ENCODE assay signal across 10 cellular contexts in the genomic region with DNA sequence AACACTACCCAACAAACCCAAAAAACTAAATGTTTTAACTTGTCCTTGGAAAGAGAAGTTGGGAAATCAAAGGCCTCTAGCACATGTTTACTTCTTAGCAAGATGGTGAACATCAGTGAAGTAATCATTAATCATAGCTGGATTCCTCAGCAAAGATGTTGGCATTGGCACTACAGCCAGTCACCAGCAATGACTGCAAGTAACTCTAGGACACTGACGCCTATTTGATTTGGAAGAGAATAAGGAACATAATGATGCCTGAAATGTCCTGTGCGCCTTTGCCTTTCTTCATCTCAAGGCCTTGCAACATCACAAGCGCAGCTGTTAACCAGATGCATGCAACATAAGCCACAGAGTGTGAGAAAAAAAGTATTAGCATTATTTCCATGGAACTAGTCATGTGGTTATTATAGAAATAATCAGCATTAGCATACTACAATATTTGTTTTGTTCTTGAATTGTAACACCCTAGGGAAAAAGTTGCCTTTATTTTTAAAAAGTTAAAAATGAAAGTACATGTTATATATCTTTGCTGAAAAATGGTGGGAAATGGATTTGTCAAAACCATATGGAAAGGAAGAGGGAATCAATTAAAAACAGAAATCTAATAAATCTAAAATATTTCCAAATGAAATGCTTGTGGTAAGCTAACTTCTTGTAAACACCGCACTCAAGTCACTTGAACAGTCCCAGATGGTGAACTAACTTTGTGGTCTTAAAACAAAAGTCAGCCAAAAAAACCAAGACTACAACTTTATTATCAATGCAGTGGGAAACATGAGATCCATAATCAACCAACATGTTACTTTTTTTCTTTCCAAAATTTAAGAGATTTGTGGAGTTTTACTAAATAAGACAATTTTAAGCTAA. TPM values are rescaled to one million over a fixed set of nuclear protein-coding genes. Genes with fewer than 3 reads are reported as not detected.
DNase-seq lines count a peak whose midpoint lies in the region; ATAC-seq and TF ChIP-seq lines count a peak whose summit lies in the region.
"Had no signal": no experiment of that assay in that cellular context is flagged by ENCODE, and none has a peak within 500 bp of the region (broad histone marks: within the 10 kb centered on the region; RNA-seq: fewer than 3 reads in every experiment).

No MANE protein-coding gene starts in this region.

- no peaks in the 10 kb centered on the region for H3K9me3 Mint-ChIP-seq in activated naive CD8-positive, alpha-beta T cell treated with anti-CD3 and anti-CD28 coated beads, Interleukin-2, amount 50 U/mL, for 24 hours

- POLR2A ChIA-PET in PC-3 (lab: Charles Lee; ENCODE audit: unreplicated experiment): interaction anchor here (0.5 to 0.7 kb wide), 2 partner anchors 11 to 102 kb away, joined by 3 to 13 read pairs; no protein-coding TSS in a partner anchor

- no peaks in the 10 kb centered on the region for H4K20me1 ChIP-seq in PC-3 (ENCODE audit: low read length)

- DNase-seq in Ammon's horn (ENCODE audit: low spot score) (peak; percentile 10), PC-3 (peak; percentile 85), fibroblast of mammary gland (ENCODE audit: low read depth) (peak; percentile 100), ovary (peak; percentile 39 to 82 (median 58)), dermis blood vessel endothelial cell (no peak)
- DNase-seq in activated naive CD8-positive, alpha-beta T cell treated with anti-CD3 and anti-CD28 coated beads, Interleukin-2, amount 50 U/mL, for 24 hours: no peak
- no peak for DNase-seq in effector memory CD4-positive, alpha-beta T cell
- DNase-seq: H9, NCI-H1436 treated with DMSO at 0.1 percent for 48 hours had no signal

- no peaks in the 10 kb centered on the region for H3K9me3 ChIP-seq in PC-3 (ENCODE audit: low read length)
- no peaks in the 10 kb centered on the region for H3K9me3 ChIP-seq in ovary
- no peaks in the 10 kb centered on the region for H3K9me3 ChIP-seq in effector memory CD4-positive, alpha-beta T cell (ENCODE audit: control insufficient read depth, low read length)

- peaks cover 26% of the 10 kb centered on the region for H3K36me3 Mint-ChIP-seq in activated naive CD8-positive, alpha-beta T cell treated with anti-CD3 and anti-CD28 coated beads, Interleukin-2, amount 50 U/mL, for 24 hours (ENCODE audit: low read depth)

- H3K27me3 Mint-ChIP-seq in activated naive CD8-positive, alpha-beta T cell treated with anti-CD3 and anti-CD28 coated beads, Interleukin-2, amount 50 U/mL, for 24 hours: no peaks in the 10 kb centered on the region

- TF ChIP-seq EP300 in ovary (IDR thresholded peaks at IDR 0.05): peak; percentile 97

- no peak for TF ChIP-seq CTCF in PC-3 (conservative IDR thresholded peaks at IDR 0.05; ENCODE audit: low read depth, low read length)
- no peak for TF ChIP-seq CTCF in fibroblast of mammary gland (conservative IDR thresholded peaks at IDR 0.05; ENCODE audit: control insufficient read depth, insufficient read depth, low read depth, low read length)
- TF ChIP-seq CTCF in ovary (IDR thresholded peaks at IDR 0.05): no peak

- no peak overlapping the region for H3K4me3 Mint-ChIP-seq in activated naive CD8-positive, alpha-beta T cell treated with anti-CD3 and anti-CD28 coated beads, Interleukin-2, amount 50 U/mL, for 24 hours
- H3K4me3 Mint-ChIP-seq: H9 had no signal

- H3K4me3 ChIP-seq in PC-3 (ENCODE audit: low read length) (no peak overlapping the region), fibroblast of mammary gland (ENCODE audit: control insufficient read depth, low read depth, low read length) (no peak overlapping the region), ovary (no peak overlapping the region)
- H3K4me3 ChIP-seq in effector memory CD4-positive, alpha-beta T cell (ENCODE audit: insufficient read depth, low read depth, low read length, poor library complexity, severe bottlenecking): no peak overlapping the region

- H3K27ac ChIP-seq in PC-3 (ENCODE audit: low read length): peak overlapping the region; percentile 41
- peak overlapping the region in 1 of 2 donors; percentile 75 for H3K27ac ChIP-seq in ovary
- H3K27ac ChIP-seq in effector memory CD4-positive, alpha-beta T cell (ENCODE audit: insufficient read depth, low read length, poor library complexity, severe bottlenecking): no peak overlapping the region

- CTCF ChIA-PET in PC-3 (lab: Charles Lee): interaction anchor here (0.6 kb wide), 1 partner anchor 300 kb away, joined by 3 read pairs; no protein-coding TSS in a partner anchor

- H3K36me3 ChIP-seq in PC-3 (ENCODE audit: low read depth, low read length) (no peaks in the 10 kb centered on the region; the same call in 1 of the 2 replicates), ovary (no peaks in the 10 kb centered on the region)
- peaks cover 14% of the 10 kb centered on the region for H3K36me3 ChIP-seq in effector memory CD4-positive, alpha-beta T cell (ENCODE audit: control insufficient read depth, insufficient read depth, low read length)

- peak; percentile 80 for ATAC-seq in PC-3
- no peak for ATAC-seq in HG02588 (IDR thresholded peaks at IDR 0.05; ENCODE audit: unreplicated experiment)
- ATAC-seq in activated naive CD8-positive, alpha-beta T cell treated with anti-CD3 and anti-CD28 coated beads, Interleukin-2, amount 50 U/mL, for 24 hours: no peak

- H3K9me2 ChIP-seq in PC-3 (replicated peaks; ENCODE audit: low read length): no peaks in the 10 kb centered on the region

- H3K4me1 Mint-ChIP-seq in activated naive CD8-positive, alpha-beta T cell treated with anti-CD3 and anti-CD28 coated beads, Interleukin-2, amount 50 U/mL, for 24 hours: peaks cover 16% of the 10 kb centered on the region
- H3K4me1 Mint-ChIP-seq: H9 had no signal

- no peaks in the 10 kb centered on the region for H3K27me3 ChIP-seq in PC-3 (ENCODE audit: low read length)
- no peaks in the 10 kb centered on the region for H3K27me3 ChIP-seq in ovary
- no peaks in the 10 kb centered on the region for H3K27me3 ChIP-seq in effector memory CD4-positive, alpha-beta T cell (replicated peaks; ENCODE audit: control insufficient read depth, insufficient read depth, low read length, poor library complexity, severe bottlenecking)

- peak overlapping the region; percentile 13; the same call in 1 of the 2 replicates for H3K4me2 ChIP-seq in PC-3 (ENCODE audit: low read length)

- H3F3A ChIP-seq in PC-3 (ENCODE audit: low read length, unreplicated experiment): no peaks in the 10 kb centered on the region

- H3K4me1 ChIP-seq in PC-3 (ENCODE audit: insufficient read depth, low read length): peaks cover 25% of the 10 kb centered on the region
- H3K4me1 ChIP-seq in ovary (ENCODE audit: insufficient read depth): peaks cover 8% of the 10 kb centered on the region
- H3K4me1 ChIP-seq in effector memory CD4-positive, alpha-beta T cell (ENCODE audit: control insufficient read depth, insufficient read depth, low read length, poor library complexity, severe bottlenecking): no peaks in the 10 kb centered on the region

- WGBS in ovary, 3 donors: 17 to 26% (median 18%) methylated on average over 4 of the region's 4 CpGs

- no peak overlapping the region for H3K27ac Mint-ChIP-seq in activated naive CD8-positive, alpha-beta T cell treated with anti-CD3 and anti-CD28 coated beads, Interleukin-2, amount 50 U/mL, for 24 hours

- no peak overlapping the region for H3K9ac ChIP-seq in PC-3 (ENCODE audit: low read length)

- no peaks in the 10 kb centered on the region for H3K79me2 ChIP-seq in PC-3 (ENCODE audit: low read length)

- no peak for TF ChIP-seq POLR2A in ovary (IDR thresholded peaks at IDR 0.05)

- peak overlapping the region; percentile 39; the same call in 1 of the 2 replicates for H2AFZ ChIP-seq in PC-3 (ENCODE audit: low read length)

- BruUV-seq in PC-3 (replicated peaks; lab: Mats Ljungman, UMichigan): no TSS peak

- intact Hi-C loops in PC-3 (cut with micrococcal nuclease) (loop anchor here (10.0 kb wide), 1 partner anchor 405 kb away; no protein-coding TSS in a partner anchor), ovary (cut with DNase I) (loop anchor here in 1 of 4 donors (5.0 to 10.0 kb wide), 3 partner anchors 55 to 713 kb away; a partner anchor contains a TSS)

RNA-seq across cellular contexts. Expression of a gene that starts 55.6 kb away (rescaled TPM):
- total RNA-seq in PC-3 (2014; rRNA removed) (33.6 and 43.1 TPM in 2 replicates), ovary (10 to 100 TPM; 24.8 to 46.8 (median 31.6) TPM), dermis blood vessel endothelial cell (25.0 and 26.9 TPM in 2 replicates)
- 10 to 100 TPM; 14.0 to 20.5 TPM for polyA plus RNA-seq in ovary

Comparison
In these comparisons a context has a peak if more than half of its experiments do, and no peak if none do; other contexts are left out.
1. DNase-seq: peak in Ammon's horn (single experiment), PC-3 (single experiment), fibroblast of mammary gland (single experiment) and ovary (5 of 5); none in dermis blood vessel endothelial cell (single experiment), activated naive CD8-positive, alpha-beta T cell treated with anti-CD3 and anti-CD28 coated beads, Interleukin-2, amount 50 U/mL, for 24 hours (single experiment) and effector memory CD4-positive, alpha-beta T cell (0 of 3).